Comparison of ENCODE assay signal across 21 cellular contexts in genomic region chr14:103161054-103161397, GRCh38. TPM values are rescaled to one million over a fixed set of nuclear protein-coding genes. Genes with fewer than 3 reads are reported as not detected.
DNase-seq lines count a peak whose midpoint lies in the region; ATAC-seq, FAIRE-seq and TF ChIP-seq lines count a peak whose summit lies in the region.
"Had no signal": no experiment of that assay in that cellular context is flagged by ENCODE, and none has a peak within 500 bp of the region (broad histone marks: within the 10 kb centered on the region; RNA-seq: fewer than 3 reads in every experiment).

No MANE protein-coding gene starts in this region.

- no peaks in the 10 kb centered on the region for H3K79me2 ChIP-seq in H1 (ENCODE audit: control insufficient read depth in 1 of 2, insufficient read depth in 2 of 2, low read length in 2 of 2)
- H3K79me2 ChIP-seq in parathyroid adenoma, result no peaks in the 10 kb centered on the region

- H2BK12ac ChIP-seq in H1 (ENCODE audit: low read depth, low read length), result peak overlapping the region; percentile 17; the same call in 1 of the 2 replicates

- H4K91ac ChIP-seq in H1 (replicated peaks; ENCODE audit: insufficient read length, low read length), result no peak overlapping the region

- no peaks in the 10 kb centered on the region for H3K27me3 ChIP-seq in H1 (replicated peaks in 1 of 4; ENCODE audit: control insufficient read depth in 3 of 4, extremely low read depth in 1 of 4, insufficient read depth in 3 of 4, low read length in 3 of 4)
- no peaks in the 10 kb centered on the region for H3K27me3 ChIP-seq in parathyroid adenoma (ENCODE audit: control insufficient read depth, insufficient read depth, low read length)

- peaks cover 3% of the 10 kb centered on the region for H3K27me3 Mint-ChIP-seq in activated naive CD8-positive, alpha-beta T cell treated with anti-CD3 and anti-CD28 coated beads, Interleukin-2, amount 50 U/mL, for 24 hours
- peaks cover 51% of the 10 kb centered on the region for H3K27me3 Mint-ChIP-seq in osteocyte (ENCODE audit: unreplicated experiment)

- H3K4me3 ChIP-seq in H1 (ENCODE audit: extremely low read depth in 1 of 4, insufficient read depth in 2 of 4, low read depth in 3 of 4, low read length in 4 of 4), result no peak overlapping the region
- H3K4me3 ChIP-seq in parathyroid adenoma (ENCODE audit: low read depth, low read length), result no peak overlapping the region
- H3K4me3 ChIP-seq: prostate gland, SJCRH30, spleen had no signal

- H2BK120ac ChIP-seq in H1 (replicated peaks; ENCODE audit: low read depth, low read length), result no peak overlapping the region

- no peak for ATAC-seq in activated naive CD8-positive, alpha-beta T cell treated with anti-CD3 and anti-CD28 coated beads, Interleukin-2, amount 50 U/mL, for 24 hours

- TF ChIP-seq CTCF in H1 (IDR thresholded peaks at IDR 0.05; ENCODE audit: control extremely low read depth in 1 of 3, insufficient read depth in 1 of 3, low read depth in 1 of 3, low read length in 3 of 3), result no peak
- no peak for TF ChIP-seq CTCF in parathyroid adenoma (IDR thresholded peaks at IDR 0.05)
- TF ChIP-seq CTCF in osteocyte (IDR thresholded peaks at IDR 0.05), result no peak

- H3K27ac Mint-ChIP-seq in activated naive CD8-positive, alpha-beta T cell treated with anti-CD3 and anti-CD28 coated beads, Interleukin-2, amount 50 U/mL, for 24 hours, result no peak overlapping the region
- H3K27ac Mint-ChIP-seq in osteocyte (ENCODE audit: unreplicated experiment), result no peak overlapping the region

- in situ Hi-C loops in Caki2 (cut with HindIII; ENCODE audit: low pct_unique_long_range_greater_than_20kb, low sequenced_read_pairs), result no loop called here

- TF ChIP-seq RAD21 in H1 (IDR thresholded peaks at IDR 0.05 in 1 of 2, conservative IDR thresholded peaks at IDR 0.05 in 1 of 2; ENCODE audit: low read depth in 2 of 2, low read length in 2 of 2), result no peak

- POLR2A ChIA-PET in H1 (lab: Charles Lee; ENCODE audit: partially characterized antibody), result interaction anchor here (0.9 kb wide), 1 partner anchor 31 kb away, joined by 3 read pairs; no protein-coding TSS in a partner anchor

- H3K9me3 ChIP-seq in H1 (ENCODE audit: insufficient read depth in 2 of 2, low read depth in 1 of 2, low read length in 1 of 2) (no peaks in the 10 kb centered on the region), parathyroid adenoma (ENCODE audit: control insufficient read depth, low read length) (no peaks in the 10 kb centered on the region)
- H3K9me3 ChIP-seq: prostate gland, SJCRH30, spleen had no signal

- H3K14ac ChIP-seq in H1 (ENCODE audit: insufficient read length), result no peak overlapping the region

- H2AFZ ChIP-seq in H1 (ENCODE audit: low read length) (no peak overlapping the region), parathyroid adenoma (peak overlapping the region; percentile 48)

- H3K9ac ChIP-seq in H1 (replicated peaks in 1 of 4; ENCODE audit: extremely low read depth in 1 of 4, low read depth in 3 of 4, low read length in 3 of 4) (no peak overlapping the region), parathyroid adenoma (no peak overlapping the region)

- H3K4ac ChIP-seq in H1 (replicated peaks; ENCODE audit: insufficient read length, low read depth, low read length), result no peak overlapping the region

- no peaks in the 10 kb centered on the region for H3K36me3 Mint-ChIP-seq in activated naive CD8-positive, alpha-beta T cell treated with anti-CD3 and anti-CD28 coated beads, Interleukin-2, amount 50 U/mL, for 24 hours (ENCODE audit: low read depth)
- no peaks in the 10 kb centered on the region for H3K36me3 Mint-ChIP-seq in osteocyte (ENCODE audit: unreplicated experiment)

- H3K27ac ChIP-seq in H1 (ENCODE audit: low read depth, low read length), result no peak overlapping the region
- peak overlapping the region; percentile 93 for H3K27ac ChIP-seq in parathyroid adenoma
- H3K27ac ChIP-seq: prostate gland, SJCRH30, WERI-Rb-1 had no signal

- no peaks in the 10 kb centered on the region for H3K36me3 ChIP-seq in H1 (ENCODE audit: control insufficient read depth in 2 of 4, insufficient read depth in 4 of 4, low read length in 3 of 4)
- no peaks in the 10 kb centered on the region for H3K36me3 ChIP-seq in parathyroid adenoma (ENCODE audit: control insufficient read depth, insufficient read depth, low read length)
- H3K36me3 ChIP-seq: prostate gland, SJCRH30, spleen, WERI-Rb-1 had no signal

- no peak overlapping the region for H2BK5ac ChIP-seq in H1 (ENCODE audit: low read depth, low read length)

- 81% methylated on average over 3 of the region's 4 CpGs; no CpG with 5 or more reads in 1 of the 2 experiments for WGBS in H1 (ENCODE audit: extremely low coverage in 1 of 2, insufficient coverage in 1 of 2, insufficient read length in 1 of 2, insufficient replicate concordance in 2 of 2, low coverage in 1 of 2, low lambda C conversion rate in 2 of 2, missing lambda C conversion rate in 1 of 2), 2 experiments

- H2BK15ac ChIP-seq in H1 (ENCODE audit: low read length), result no peak overlapping the region

- no peaks in the 10 kb centered on the region for H4K20me1 ChIP-seq in H1 (replicated peaks in 1 of 2; ENCODE audit: control insufficient read depth in 1 of 2, insufficient read depth in 2 of 2, low read length in 2 of 2)

- CTCF ChIA-PET in H1 (lab: Charles Lee; ENCODE audit: partially characterized antibody), result interaction anchor here (0.6 to 2.2 kb wide), 7 partner anchors 14 to 617 kb away, joined by 3 to 14 read pairs (median 4); no protein-coding TSS in a partner anchor

- peaks cover 3% of the 10 kb centered on the region for H3K4me1 Mint-ChIP-seq in activated naive CD8-positive, alpha-beta T cell treated with anti-CD3 and anti-CD28 coated beads, Interleukin-2, amount 50 U/mL, for 24 hours
- H3K4me1 Mint-ChIP-seq in osteocyte (ENCODE audit: unreplicated experiment), result no peaks in the 10 kb centered on the region

- no peak overlapping the region for H3K4me3 Mint-ChIP-seq in activated naive CD8-positive, alpha-beta T cell treated with anti-CD3 and anti-CD28 coated beads, Interleukin-2, amount 50 U/mL, for 24 hours
- no peak overlapping the region for H3K4me3 Mint-ChIP-seq in osteocyte (ENCODE audit: unreplicated experiment)
- H3K4me3 Mint-ChIP-seq: nephron had no signal

- no peaks in the 10 kb centered on the region for H3K9me3 Mint-ChIP-seq in activated naive CD8-positive, alpha-beta T cell treated with anti-CD3 and anti-CD28 coated beads, Interleukin-2, amount 50 U/mL, for 24 hours
- no peaks in the 10 kb centered on the region for H3K9me3 Mint-ChIP-seq in osteocyte (ENCODE audit: unreplicated experiment)

- no peak for TF ChIP-seq POLR2A in H1 (IDR thresholded peaks at IDR 0.05; ENCODE audit: control extremely low read depth in 1 of 2, low read depth in 2 of 2, low read length in 2 of 2)

- no peak overlapping the region for H3K56ac ChIP-seq in H1 (replicated peaks; ENCODE audit: insufficient read length, low read depth, low read length)

- H3K23me2 ChIP-seq in H1 (ENCODE audit: low read depth, low read length), result no peaks in the 10 kb centered on the region

- H3K23ac ChIP-seq in H1 (ENCODE audit: insufficient read length), result no peak overlapping the region

- H3K79me1 ChIP-seq in H1 (ENCODE audit: low read depth, low read length), result no peaks in the 10 kb centered on the region

- H3K4me2 ChIP-seq in H1 (ENCODE audit: insufficient read depth in 1 of 2, low read depth in 2 of 2, low read length in 2 of 2) (no peak overlapping the region), parathyroid adenoma (ENCODE audit: low read length) (peak overlapping the region; percentile 40)

- DNase-seq in Caki2 (ENCODE audit: low read depth) (peak; percentile 59), HT-29 (ENCODE audit: low spot score) (peak; percentile 60), H1 (ENCODE audit: low read depth in 1 of 2, low spot score in 2 of 2) (no peak), osteocyte (ENCODE audit: extremely low spot score, unreplicated experiment) (no peak), GM19240 (ENCODE audit: insufficient read length, low spot score) (no peak)
- DNase-seq in activated naive CD8-positive, alpha-beta T cell treated with anti-CD3 and anti-CD28 coated beads, Interleukin-2, amount 50 U/mL, for 24 hours, result no peak
- DNase-seq: foreskin fibroblast; hypothalamus; NCI-H1417; NCI-H2107; NCI-H524; SJCRH30; spleen; stimulated activated CD8-positive, alpha-beta memory T cell treated with anti-CD3 and anti-CD28 coated beads, Interleukin-4, amount 100 ng/mL, for 48 hours; substantia nigra; WERI-Rb-1 had no signal

- no peak for TF ChIP-seq EP300 in H1 (IDR thresholded peaks at IDR 0.05; ENCODE audit: borderline replicate concordance in 1 of 2, low read depth in 2 of 2, low read length in 2 of 2)

- no peak overlapping the region for H3K18ac ChIP-seq in H1 (ENCODE audit: extremely low read depth, low read length)

- no peak overlapping the region for H2BK20ac ChIP-seq in H1 (ENCODE audit: low read length)

- peaks cover 0 to 5% (median 4%) of the 10 kb centered on the region in 4 experiments; a peak in 3 of 7 replicates for H3K4me1 ChIP-seq in H1 (replicated peaks in 1 of 4; ENCODE audit: control insufficient read depth in 3 of 4, insufficient read depth in 4 of 4, low read length in 3 of 4)
- peaks cover 71% of the 10 kb centered on the region for H3K4me1 ChIP-seq in parathyroid adenoma
- H3K4me1 ChIP-seq: prostate gland, SJCRH30 had no signal

- H4K8ac ChIP-seq in H1 (ENCODE audit: extremely low read depth, insufficient read depth, low read length), result no peak overlapping the region

- no peak overlapping the region for H2AK5ac ChIP-seq in H1 (ENCODE audit: low read depth, low read length)

- FAIRE-seq in H1 (lab: Jason Lieb, UNC), result no peak
- FAIRE-seq: H54, keratinocyte had no signal

- no peak overlapping the region for H4K5ac ChIP-seq in H1 (ENCODE audit: insufficient read length, low read depth, low read length)

TF ChIP-seq in H1, 55 proteins besides CTCF, POLR2A, EP300 and RAD21 (continues in another document):
- TF ChIP-seq BRCA1 (IDR thresholded peaks at IDR 0.05; ENCODE audit: low read depth, low read length) (no peak), BACH1 (IDR thresholded peaks at IDR 0.05; ENCODE audit: low read length) (no peak), RFX5 (IDR thresholded peaks at IDR 0.05; ENCODE audit: borderline replicate concordance, low read depth, low read length) (no peak), SIN3A (conservative IDR thresholded peaks at IDR 0.05 in 1 of 2, IDR thresholded peaks at IDR 0.05 in 1 of 2; ENCODE audit: low read depth in 1 of 2, low read length in 2 of 2) (no peak)

RNA-seq across cellular contexts. Expression of gene TNFAIP2, which starts 37.8 kb away (rescaled TPM):
- total RNA-seq in Caki2 (2014; rRNA removed; shearing (Covaris generic); ENCODE audit: low replicate concordance), result 124 and 157 TPM in 2 replicates
- 145 and 168 TPM in 2 replicates for total RNA-seq in HT-29 (2014; rRNA removed; shearing (Covaris generic))
- 28.3 and 33.3 TPM in 2 replicates for total RNA-seq in H1 (2021; fragmentation: NEBNext Ultra II Directional; extraction: Animal tissue kit (Norgen Biotek cat#: 25700))
- 34.5 and 37.6 TPM in 2 replicates for polyA plus RNA-seq in H1 (2011; rRNA removed)
- polyA plus RNA-seq in H1 (2011; cell fraction: cytosol; rRNA removed), result 24.9 TPM
- 145 TPM for polyA plus RNA-seq in H1 (2011; cell fraction: nucleus; rRNA removed)
- 23.2 to 37.9 TPM (median 33.7 TPM) in 4 replicates for polyA plus RNA-seq in H1 (2012, experiment 1 of 2)
- polyA plus RNA-seq in H1 (2012, experiment 2 of 2), result 38.1 TPM
- 22.4 TPM for polyA plus RNA-seq in H1 (2013, experiment 1 of 2)
- 21.9 TPM for polyA plus RNA-seq in H1 (2013, experiment 2 of 2)
- 14.2 and 16.0 TPM in 2 replicates for polyA minus RNA-seq in H1 (2011; rRNA and poly(A)+ RNA removed)
- 19.6 TPM for polyA minus RNA-seq in H1 (2011; cell fraction: cytosol; rRNA and poly(A)+ RNA removed)
- 16.3 TPM for polyA minus RNA-seq in H1 (2011; cell fraction: nucleus; rRNA and poly(A)+ RNA removed)
- 1.3 and 2.9 TPM in 2 replicates for total RNA-seq in osteocyte

Comparison
In these comparisons a context has a peak if more than half of its experiments do, and no peak if none do; other contexts are left out.
1. DNase-seq: peak in Caki2 (single experiment) and HT-29 (single experiment); none in H1 (0 of 2), activated naive CD8-positive, alpha-beta T cell treated with anti-CD3 and anti-CD28 coated beads, Interleukin-2, amount 50 U/mL, for 24 hours (single experiment), osteocyte (single experiment) and GM19240 (single experiment).